ENCODE assay signal across 22 cellular contexts in genomic region chr1:2982615-2983318, GRCh38. TPM values are rescaled to one million over a fixed set of nuclear protein-coding genes. Genes with fewer than 3 reads are reported as not detected.
A peak's percentile ranks its signal among the peaks of the same experiment; 100 is the strongest.
DNase-seq lines count a peak whose midpoint lies in the region; ATAC-seq and TF ChIP-seq lines count a peak whose summit lies in the region.
"Had no signal": no experiment of that assay in that cellular context is flagged by ENCODE, and none has a peak within 500 bp of the region (broad histone marks: within the 10 kb centered on the region; RNA-seq: fewer than 3 reads in every experiment).

No MANE protein-coding gene starts in this region.

- H3K4me3 Mint-ChIP-seq in type B pancreatic cell: no peak overlapping the region
- H3K4me3 Mint-ChIP-seq: GM23338, naive B cell had no signal

- peaks cover 13% of the 10 kb centered on the region for H3K4me1 Mint-ChIP-seq in type B pancreatic cell (ENCODE audit: unreplicated experiment)
- H3K4me1 Mint-ChIP-seq: naive B cell had no signal

- DNase-seq in Right ventricle myocardium superior (peak; percentile 21), left ventricle myocardium superior (no peak), hippocampal formation (lab: John Stamatoyannopoulos, UW) (peak; percentile 11 to 80), occipital lobe (lab: John Stamatoyannopoulos, UW) (peak; percentile 50), type B pancreatic cell (ENCODE audit: extremely low spot score, unreplicated experiment) (peak; percentile 62), 8988T (no peak), DMS53 treated with DMSO at 0.1 percent for 48 hours (lab: John Stamatoyannopoulos, UW; ENCODE audit: unreplicated experiment) (no peak)
- DNase-seq: foreskin fibroblast; naive B cell; NCI-H1436 treated with DMSO at 0.1 percent for 48 hours; NCI-H82; PC-3; stimulated activated CD4-positive, alpha-beta T cell treated with anti-CD3 and anti-CD28 coated beads, Interleukin-12 subunit alpha, Interleukin-12 subunit beta, amount 100 ng/mL, for 4 hours; T-helper 9 cell had no signal

- H3K27ac Mint-ChIP-seq in type B pancreatic cell: no peak overlapping the region
- H3K27ac Mint-ChIP-seq: activated T-helper 2 cell treated with anti-CD3 and anti-CD28 coated beads, Interferon-gamma antibody, Interleukin-2, Interleukin-4, amounts not matched to agents 10 μg/mL and 5 μg/mL and 100 μg/mL, durations not matched to agents 14 hours and 24 hours and 36 hours; GM23338 had no signal

- no peaks in the 10 kb centered on the region for H3K27me3 Mint-ChIP-seq in type B pancreatic cell

- ATAC-seq in Right ventricle myocardium superior (ENCODE audit: poor library complexity) (no peak), left ventricle myocardium superior (no peak), HG02973 (IDR thresholded peaks at IDR 0.05; ENCODE audit: unreplicated experiment) (no peak)
- ATAC-seq: activated CD4-positive, CD25-positive, alpha-beta regulatory T cell treated with anti-CD3 and anti-CD28 coated beads, Interleukin-2, amount 50 U/mL, for 24 hours; GM23338; PC-3 had no signal

- no peaks in the 10 kb centered on the region for H3K36me3 Mint-ChIP-seq in type B pancreatic cell

- TF ChIP-seq CTCF in type B pancreatic cell (conservative IDR thresholded peaks at IDR 0.05): no peak

- intact Hi-C loops in Right ventricle myocardium superior (cut with DNase I) (no loop called here), left ventricle myocardium superior (cut with micrococcal nuclease) (no loop called here)

- H3K9me3 Mint-ChIP-seq in type B pancreatic cell: peaks cover 7% of the 10 kb centered on the region
- H3K9me3 Mint-ChIP-seq: activated T-helper 2 cell treated with anti-CD3 and anti-CD28 coated beads, Interferon-gamma antibody, Interleukin-2, Interleukin-4, amounts not matched to agents 10 μg/mL and 5 μg/mL and 100 μg/mL, durations not matched to agents 14 hours and 24 hours and 36 hours had no signal

RNA-seq across cellular contexts. Expression of gene ACTRT2, which starts 38.5 kb away (rescaled TPM):
- not detected for total RNA-seq in Right ventricle myocardium superior
- total RNA-seq in left ventricle myocardium superior: not detected
- not detected for total RNA-seq in occipital lobe
- not detected in 2 replicates for total RNA-seq in type B pancreatic cell (ENCODE audit: low replicate concordance)
- total RNA-seq: activated T-helper 2 cell treated with anti-CD3 and anti-CD28 coated beads, Interferon-gamma antibody, Interleukin-2, Interleukin-4, amounts not matched to agents 10 μg/mL and 5 μg/mL and 100 μg/mL, durations not matched to agents 14 hours and 24 hours and 36 hours; GM23338; lung; PC-3; pulmonary artery endothelial cell; SK-MEL-5; upper lobe of left lung had no signal

Comparison
In these comparisons a context has a peak if more than half of its experiments do, and no peak if none do; other contexts are left out.
1. DNase-seq: peak in Right ventricle myocardium superior (single experiment), hippocampal formation (2 of 2), occipital lobe (single experiment) and type B pancreatic cell (single experiment); none in left ventricle myocardium superior (single experiment), 8988T (single experiment) and DMS53 treated with DMSO at 0.1 percent for 48 hours (single experiment).